8 cellular contexts compared by ENCODE assay signal in the genomic region with DNA sequence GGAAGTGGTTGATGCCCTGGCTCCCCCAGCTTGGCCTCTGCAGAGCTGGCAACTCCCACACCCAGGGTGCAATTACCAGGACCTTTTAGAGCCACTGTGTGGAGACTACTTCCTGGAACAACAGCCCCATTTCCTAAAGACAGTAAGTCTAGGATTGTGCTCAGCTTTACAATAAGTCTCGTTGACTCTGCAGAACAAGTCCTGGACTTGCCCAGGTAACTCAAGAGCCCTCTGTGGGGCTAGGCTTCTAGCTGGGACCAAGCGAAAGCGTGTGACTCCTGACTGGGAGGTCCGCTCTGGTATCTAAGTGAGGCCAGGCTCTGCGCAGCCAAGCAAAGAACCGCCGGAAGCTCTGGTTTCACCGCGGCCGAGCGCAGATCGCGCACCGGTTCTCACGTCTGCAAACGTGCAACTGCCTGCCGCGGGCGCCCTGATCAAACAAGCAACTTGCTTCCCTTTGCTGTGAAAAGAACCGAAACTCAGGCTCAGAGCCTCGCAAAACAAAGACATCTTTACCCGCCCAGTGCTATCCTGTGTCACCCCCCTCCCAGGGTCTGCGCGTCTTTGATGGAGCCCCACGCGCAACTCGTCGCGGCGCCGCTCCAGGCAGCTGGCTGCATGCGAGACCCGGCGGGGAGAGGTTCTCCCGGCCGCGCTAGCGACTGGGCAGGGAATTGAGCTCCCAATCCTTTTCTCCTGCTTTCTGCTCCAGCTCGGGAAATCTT. TPM values are rescaled to one million over a fixed set of nuclear protein-coding genes. Genes with fewer than 3 reads are reported as not detected.
DNase-seq lines count a peak whose midpoint lies in the region; ATAC-seq and TF ChIP-seq lines count a peak whose summit lies in the region.

No MANE protein-coding gene starts in this region.

- TF ChIP-seq CTCF in BE2C (IDR thresholded peaks at IDR 0.05; ENCODE audit: low read depth, low read length) = no peak

- H3K9me3 ChIP-seq in BE2C (no peaks in the 10 kb centered on the region), right cardiac atrium (ENCODE audit: control insufficient read depth, low read length) (no peaks in the 10 kb centered on the region)

- H3K36me3 Mint-ChIP-seq in activated T-cell treated with anti-CD3 and anti-CD28 coated beads, Interleukin-2, amount 50 U/mL, for 72 hours (ENCODE audit: insufficient read depth in 2 of 2) = no peaks in the 10 kb centered on the region

- H3K27me3 ChIP-seq in BE2C (peaks cover 17% of the 10 kb centered on the region), right cardiac atrium (ENCODE audit: control insufficient read depth, insufficient read depth) (no peaks in the 10 kb centered on the region)

- peak overlapping the region; percentile 51 for H3K4me3 ChIP-seq in BE2C (ENCODE audit: low read depth, low read length)
- H3K4me3 ChIP-seq in right cardiac atrium (ENCODE audit: low read length) = peak overlapping the region; percentile 31
- H3K4me3 ChIP-seq in skin epidermis = peak overlapping the region; percentile 12 to 39 (median 24)

- H3K36me3 ChIP-seq in BE2C = no peaks in the 10 kb centered on the region

- 4% methylated on average over 39 of the region's 39 CpGs for WGBS in right cardiac atrium

- no peaks in the 10 kb centered on the region for H3K9me3 Mint-ChIP-seq in activated T-cell treated with anti-CD3 and anti-CD28 coated beads, Interleukin-2, amount 50 U/mL, for 72 hours

- peak; percentile 53 for DNase-seq in BE2C
- DNase-seq in NCI-H2196 treated with DMSO at 0.1 percent for 48 hours (lab: John Stamatoyannopoulos, UW; ENCODE audit: unreplicated experiment) = peak; percentile 65
- DNase-seq in activated T-cell treated with anti-CD3 and anti-CD28 coated beads, Interleukin-2, amount 50 U/mL, for 72 hours = peak; percentile 62 to 67
- DNase-seq in right cardiac atrium = peak; percentile 38 to 79 (median 75)
- no peak for DNase-seq in caudate nucleus (lab: John Stamatoyannopoulos, UW)

- H3K27ac ChIP-seq in right cardiac atrium (ENCODE audit: low read length) (peak overlapping the region; percentile 20), skin epidermis (peak overlapping the region in 17 of 21 experiments; percentile 1 to 81 (median 65)), caudate nucleus (ENCODE audit: low read depth, low read length) (no peak overlapping the region)

- H3K27ac Mint-ChIP-seq in activated T-cell treated with anti-CD3 and anti-CD28 coated beads, Interleukin-2, amount 50 U/mL, for 72 hours = no peak overlapping the region

- ATAC-seq in GM18868 (IDR thresholded peaks at IDR 0.05; ENCODE audit: unreplicated experiment) (peak; percentile 73), HG03039 (IDR thresholded peaks at IDR 0.05; ENCODE audit: unreplicated experiment) (peak; percentile 70), right cardiac atrium (peak; percentile 23 to 32)
- peak; percentile 72 to 73 for ATAC-seq in activated T-cell treated with anti-CD3 and anti-CD28 coated beads, Interleukin-2, amount 50 U/mL, for 72 hours (replicated peaks in 1 of 2)

- peaks cover 12% of the 10 kb centered on the region for H3K4me1 Mint-ChIP-seq in activated T-cell treated with anti-CD3 and anti-CD28 coated beads, Interleukin-2, amount 50 U/mL, for 72 hours (ENCODE audit: low read depth)

- H3K4me3 Mint-ChIP-seq in activated T-cell treated with anti-CD3 and anti-CD28 coated beads, Interleukin-2, amount 50 U/mL, for 72 hours = peak overlapping the region; percentile 67 to 70

- intact Hi-C loops in right cardiac atrium (cut with DNase I) = no loop called here

- H3K27me3 Mint-ChIP-seq in activated T-cell treated with anti-CD3 and anti-CD28 coated beads, Interleukin-2, amount 50 U/mL, for 72 hours (ENCODE audit: low read depth) = peaks cover 46% of the 10 kb centered on the region

- H3K4me1 ChIP-seq in BE2C = no peaks in the 10 kb centered on the region
- peaks cover 3% of the 10 kb centered on the region for H3K4me1 ChIP-seq in right cardiac atrium (ENCODE audit: control insufficient read depth, insufficient read depth, low read length)

RNA-seq across cellular contexts. Expression of a gene that starts 4.4 kb away (rescaled TPM):
- polyA plus RNA-seq in BE2C (2012; ENCODE audit: insufficient read depth, insufficient read length, low read depth) = 0.74 TPM
- 1 to 10 TPM; 1.4 to 1.7 TPM for total RNA-seq in activated T-cell treated with anti-CD3 and anti-CD28 coated beads, Interleukin-2, amount 50 U/mL, for 72 hours
- 100 to 1,000 TPM; 159 to 227 (median 169) TPM for total RNA-seq in right cardiac atrium
- 211 TPM for polyA plus RNA-seq in right cardiac atrium

Comparison
In these comparisons a context has a peak if more than half of its experiments do, and no peak if none do; other contexts are left out.
1. DNase-seq: peak in BE2C (single experiment), NCI-H2196 treated with DMSO at 0.1 percent for 48 hours (single experiment), activated T-cell treated with anti-CD3 and anti-CD28 coated beads, Interleukin-2, amount 50 U/mL, for 72 hours (2 of 2) and right cardiac atrium (3 of 3); none in caudate nucleus (0 of 61).
2. RNA of a gene that starts 4.4 kb away (total RNA-seq): 159 to 227 TPM in right cardiac atrium; 1.4 to 1.7 TPM in activated T-cell treated with anti-CD3 and anti-CD28 coated beads, Interleukin-2, amount 50 U/mL, for 72 hours; every median in the first group is over 10 times any median in the second.
3. Peak in every context shown above with its lines, with median percentiles within 50 percentile points of each other: H3K4me3 ChIP-seq and ATAC-seq.